Comparison of ENCODE assay signal across 11 cellular contexts in the genomic region with DNA sequence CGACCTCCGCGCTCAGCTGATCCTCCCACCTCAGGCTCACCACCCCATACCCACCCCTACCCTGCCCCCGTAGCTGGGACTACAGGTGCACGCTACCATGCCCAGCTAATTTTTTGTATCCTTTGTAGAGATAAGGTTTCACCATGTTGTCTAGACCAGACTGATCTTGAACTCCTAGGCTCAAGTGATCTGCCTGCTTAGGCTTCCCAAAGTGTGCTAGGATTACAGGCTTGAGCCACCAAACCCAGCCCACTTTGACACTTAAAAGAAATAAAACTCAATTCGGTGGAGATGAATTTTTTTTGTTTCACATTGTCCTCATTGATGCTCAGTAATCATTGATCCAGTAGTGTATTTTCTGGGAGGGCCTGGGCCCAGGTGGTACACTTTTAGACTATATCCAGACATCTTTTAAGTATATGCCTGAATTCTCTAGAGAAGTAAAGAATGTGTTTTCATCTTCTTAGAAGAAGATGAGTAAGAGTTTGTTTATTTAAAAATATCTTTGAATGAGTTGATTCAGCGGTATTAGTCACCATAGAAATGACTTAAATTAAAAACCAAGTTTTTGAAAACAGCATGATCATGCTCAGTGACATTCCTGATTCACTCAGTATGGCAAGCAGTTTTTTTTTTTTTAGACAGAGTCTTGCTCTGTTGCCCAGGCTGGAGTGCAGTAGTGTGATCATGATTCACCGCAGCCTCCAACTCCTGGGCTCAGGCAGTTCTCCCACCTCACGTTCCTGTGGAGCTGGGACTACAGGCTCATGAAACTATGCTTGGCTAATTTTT.
DNase-seq lines count a peak whose midpoint lies in the region; ATAC-seq and TF ChIP-seq lines count a peak whose summit lies in the region.
"Had no signal": no experiment of that assay in that cellular context is flagged by ENCODE, and none has a peak within 500 bp of the region (broad histone marks: within the 10 kb centered on the region; RNA-seq: fewer than 3 reads in every experiment).

No MANE protein-coding gene starts in this region.

- TF ChIP-seq CTCF in HEK293 (tag by site-specific recombination; IDR thresholded peaks at IDR 0.05), result no peak

- H3K4me3 Mint-ChIP-seq in T-helper 2 cell treated with Interferon-gamma antibody and Interleukin-4, amounts not matched to agents 5 μg/mL and 100 μg/mL, for 36 hours, result peak overlapping the region; percentile 61

- H3K4me3 ChIP-seq in HEK293 (ENCODE audit: low read depth, low read length), result no peak overlapping the region

- peaks cover 27% of the 10 kb centered on the region for H3K4me1 Mint-ChIP-seq in T-helper 2 cell treated with Interferon-gamma antibody and Interleukin-4, amounts not matched to agents 5 μg/mL and 100 μg/mL, for 36 hours (ENCODE audit: low read depth)

- POLR2A ChIA-PET in HEK293 (lab: Yijun Ruan, JAX), result no interaction called here

- H3K9me3 ChIP-seq in HEK293 (ENCODE audit: control insufficient read depth, insufficient read depth, low read depth, low read length), result no peaks in the 10 kb centered on the region

- peaks cover 12% of the 10 kb centered on the region for H3K4me1 ChIP-seq in HEK293 (ENCODE audit: control insufficient read depth, insufficient read depth, low read length)

- H3K36me3 ChIP-seq in HEK293 (ENCODE audit: control insufficient read depth in 2 of 2, insufficient read depth in 1 of 2, low read length in 2 of 2), result no peaks in the 10 kb centered on the region

- H3K27ac Mint-ChIP-seq in T-helper 2 cell treated with Interferon-gamma antibody and Interleukin-4, amounts not matched to agents 5 μg/mL and 100 μg/mL, for 36 hours, result no peak overlapping the region

- no peaks in the 10 kb centered on the region for H3K36me3 Mint-ChIP-seq in T-helper 2 cell treated with Interferon-gamma antibody and Interleukin-4, amounts not matched to agents 5 μg/mL and 100 μg/mL, for 36 hours (ENCODE audit: low read depth)

- ATAC-seq in HG03135 (IDR thresholded peaks at IDR 0.05; ENCODE audit: unreplicated experiment) (no peak), GM18498 (IDR thresholded peaks at IDR 0.05; ENCODE audit: unreplicated experiment) (no peak)
- ATAC-seq: left lobe of liver had no signal

- H3K27me3 Mint-ChIP-seq in T-helper 2 cell treated with Interferon-gamma antibody and Interleukin-4, amounts not matched to agents 5 μg/mL and 100 μg/mL, for 36 hours (ENCODE audit: low read depth), result no peaks in the 10 kb centered on the region

- H3K27ac ChIP-seq in HEK293 (ENCODE audit: extremely low read depth, low read depth, low read length), result peak overlapping the region; percentile 4; the same call in 1 of the 2 replicates

- H3K9me3 Mint-ChIP-seq in T-helper 2 cell treated with Interferon-gamma antibody and Interleukin-4, amounts not matched to agents 5 μg/mL and 100 μg/mL, for 36 hours, result no peaks in the 10 kb centered on the region

- peak; percentile 17 for DNase-seq in T-helper 2 cell treated with Interferon-gamma antibody and Interleukin-4, amounts not matched to agents 5 μg/mL and 100 μg/mL, for 36 hours (ENCODE audit: low spot score)
- DNase-seq in fibroblast of gingiva (ENCODE audit: low read depth) (peak; percentile 88), smooth muscle cell of the brain vasculature (ENCODE audit: low read depth, low spot score) (peak; percentile 39)
- DNase-seq in activated CD8-positive, alpha-beta memory T cell treated with anti-CD3 and anti-CD28 coated beads, Interleukin-2, amount 50 U/mL, for 4 hours, result no peak
- no peak for DNase-seq in stimulated activated CD8-positive, alpha-beta memory T cell treated with anti-CD3 and anti-CD28 coated beads, Interleukin-4, amount 100 ng/mL, for 48 hours
- DNase-seq: activated effector memory CD4-positive, alpha-beta T cell treated with Interleukin-2 at 50 U/mL for 16 hours; NCI-H2081 treated with DMSO at 0.1 percent for 48 hours had no signal

- CTCF ChIA-PET in HEK293 (lab: Yijun Ruan, JAX), result interaction anchor here (0.6 kb wide), 1 partner anchor 30 kb away, joined by 3 read pairs; no protein-coding TSS in a partner anchor

TF ChIP-seq in HEK293, 187 proteins besides CTCF, POLR2A, EP300 and RAD21 (continues in another document):
- TF ChIP-seq ZNF843 (tag by site-specific recombination; IDR thresholded peaks at IDR 0.05) (no peak), ZNF600 (tag by site-specific recombination; IDR thresholded peaks at IDR 0.05) (peak; percentile 22; the same call in 1 of the 2 replicates), ZBTB48 (tag by site-specific recombination; IDR thresholded peaks at IDR 0.05) (no peak), ZNF544 (tag by site-specific recombination; IDR thresholded peaks at IDR 0.05) (no peak), ZNF423 (tag by site-specific recombination; IDR thresholded peaks at IDR 0.05) (no peak), ZIC2 (tag by site-specific recombination; IDR thresholded peaks at IDR 0.05) (no peak), BCL11A (tag by site-specific recombination; IDR thresholded peaks at IDR 0.05; ENCODE audit: low read depth) (no peak), MEIS1 (CRISPR knock-in tag; IDR thresholded peaks at IDR 0.05; ENCODE audit: borderline replicate concordance) (no peak), IKZF3 (tag by site-specific recombination; IDR thresholded peaks at IDR 0.05) (no peak), SCRT2 (tag by site-specific recombination; IDR thresholded peaks at IDR 0.05) (no peak), GLIS1 (tag by site-specific recombination; IDR thresholded peaks at IDR 0.05) (no peak), ZNF560 (tag by site-specific recombination; IDR thresholded peaks at IDR 0.05; ENCODE audit: borderline replicate concordance) (no peak), ZNF664 (tag by site-specific recombination; IDR thresholded peaks at IDR 0.05) (no peak), ZNF214 (tag by site-specific recombination; IDR thresholded peaks at IDR 0.05; ENCODE audit: borderline replicate concordance) (no peak), MYNN (tag by site-specific recombination; IDR thresholded peaks at IDR 0.05; ENCODE audit: borderline replicate concordance) (no peak), MZF1 (tag by site-specific recombination; IDR thresholded peaks at IDR 0.05; ENCODE audit: borderline replicate concordance) (no peak), ZNF112 (tag by site-specific recombination; IDR thresholded peaks at IDR 0.05) (no peak), ZNF701 (tag by site-specific recombination; IDR thresholded peaks at IDR 0.05) (no peak), KLF10 (tag by site-specific recombination; IDR thresholded peaks at IDR 0.05) (no peak), ZNF621 (tag by site-specific recombination; IDR thresholded peaks at IDR 0.05) (no peak), ZNF76 (tag by site-specific recombination; IDR thresholded peaks at IDR 0.05; ENCODE audit: borderline replicate concordance, low read depth) (no peak), ZNF521 (tag by site-specific recombination; IDR thresholded peaks at IDR 0.05) (no peak), ZBTB17 (tag by site-specific recombination; IDR thresholded peaks at IDR 0.05) (no peak; the same call in 1 of the 2 replicates), ZNF501 (tag by site-specific recombination; IDR thresholded peaks at IDR 0.05) (no peak), GFI1B (tag by site-specific recombination; IDR thresholded peaks at IDR 0.05) (no peak), ZNF596 (tag by site-specific recombination; IDR thresholded peaks at IDR 0.05) (no peak), ZSCAN16 (tag by site-specific recombination; IDR thresholded peaks at IDR 0.05) (no peak), GLI2 (tag by site-specific recombination; IDR thresholded peaks at IDR 0.05; ENCODE audit: borderline replicate concordance, low read depth) (no peak), GLIS2 (tag by site-specific recombination; IDR thresholded peaks at IDR 0.05) (no peak), ZNF140 (tag by site-specific recombination; IDR thresholded peaks at IDR 0.05) (no peak), ZFP69B (tag by site-specific recombination; IDR thresholded peaks at IDR 0.05) (no peak), ZNF121 (tag by site-specific recombination; IDR thresholded peaks at IDR 0.05) (peak; percentile 62), ZNF629 (tag by site-specific recombination; IDR thresholded peaks at IDR 0.05) (0 out of 2 replicates have a peak, but pooled peaks have one; percentile 26), ZNF138 (tag by site-specific recombination; IDR thresholded peaks at IDR 0.05; ENCODE audit: borderline replicate concordance) (no peak), ZNF366 (tag by site-specific recombination; conservative IDR thresholded peaks at IDR 0.05) (no peak)
- TF ChIP-seq, protein P1, sequence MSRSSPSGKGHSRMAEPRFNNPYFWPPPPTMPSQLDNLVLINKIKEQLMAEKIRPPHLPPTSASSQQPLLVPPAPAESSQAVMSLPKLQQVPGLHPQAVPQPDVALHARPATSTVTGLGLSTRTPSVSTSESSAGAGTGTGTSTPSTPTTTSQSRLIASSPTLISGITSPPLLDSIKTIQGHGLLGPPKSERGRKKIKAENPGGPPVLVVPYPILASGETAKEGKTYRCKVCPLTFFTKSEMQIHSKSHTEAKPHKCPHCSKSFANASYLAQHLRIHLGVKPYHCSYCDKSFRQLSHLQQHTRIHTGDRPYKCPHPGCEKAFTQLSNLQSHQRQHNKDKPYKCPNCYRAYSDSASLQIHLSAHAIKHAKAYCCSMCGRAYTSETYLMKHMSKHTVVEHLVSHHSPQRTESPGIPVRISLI (tag by site-specific recombination; IDR thresholded peaks at IDR 0.05), result peak; percentile 78
- TF ChIP-seq, protein P2, sequence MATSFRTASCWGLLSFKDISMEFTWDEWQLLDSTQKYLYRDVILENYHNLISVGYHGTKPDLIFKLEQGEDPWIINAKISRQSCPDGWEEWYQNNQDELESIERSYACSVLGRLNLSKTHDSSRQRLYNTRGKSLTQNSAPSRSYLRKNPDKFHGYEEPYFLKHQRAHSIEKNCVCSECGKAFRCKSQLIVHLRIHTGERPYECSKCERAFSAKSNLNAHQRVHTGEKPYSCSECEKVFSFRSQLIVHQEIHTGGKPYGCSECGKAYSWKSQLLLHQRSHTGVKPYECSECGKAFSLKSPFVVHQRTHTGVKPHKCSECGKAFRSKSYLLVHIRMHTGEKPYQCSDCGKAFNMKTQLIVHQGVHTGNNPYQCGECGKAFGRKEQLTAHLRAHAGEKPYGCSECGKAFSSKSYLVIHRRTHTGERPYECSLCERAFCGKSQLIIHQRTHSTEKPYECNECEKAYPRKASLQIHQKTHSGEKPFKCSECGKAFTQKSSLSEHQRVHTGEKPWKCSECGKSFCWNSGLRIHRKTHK (tag by site-specific recombination; IDR thresholded peaks at IDR 0.05), result no peak

Comparison
In these comparisons a context has a peak if more than half of its experiments do, and no peak if none do; other contexts are left out.
1. DNase-seq: peak in T-helper 2 cell treated with Interferon-gamma antibody and Interleukin-4, amounts not matched to agents 5 μg/mL and 100 μg/mL, for 36 hours (single experiment), fibroblast of gingiva (single experiment) and smooth muscle cell of the brain vasculature (single experiment); none in activated CD8-positive, alpha-beta memory T cell treated with anti-CD3 and anti-CD28 coated beads, Interleukin-2, amount 50 U/mL, for 4 hours (single experiment) and stimulated activated CD8-positive, alpha-beta memory T cell treated with anti-CD3 and anti-CD28 coated beads, Interleukin-4, amount 100 ng/mL, for 48 hours (single experiment).